ENCODE assay signal across 1 cellular context in genomic region chr7:2353650-2354172, GRCh38.
A peak's percentile ranks its signal among the peaks of the same experiment; 100 is the strongest.
TF ChIP-seq lines count a peak whose summit lies in the region.

No MANE protein-coding gene starts in this region.

TF ChIP-seq in HepG2, 621 proteins besides CTCF, POLR2A, EP300 and RAD21 (continued from another document and continues in another):
- TF ChIP-seq, protein P1, sequence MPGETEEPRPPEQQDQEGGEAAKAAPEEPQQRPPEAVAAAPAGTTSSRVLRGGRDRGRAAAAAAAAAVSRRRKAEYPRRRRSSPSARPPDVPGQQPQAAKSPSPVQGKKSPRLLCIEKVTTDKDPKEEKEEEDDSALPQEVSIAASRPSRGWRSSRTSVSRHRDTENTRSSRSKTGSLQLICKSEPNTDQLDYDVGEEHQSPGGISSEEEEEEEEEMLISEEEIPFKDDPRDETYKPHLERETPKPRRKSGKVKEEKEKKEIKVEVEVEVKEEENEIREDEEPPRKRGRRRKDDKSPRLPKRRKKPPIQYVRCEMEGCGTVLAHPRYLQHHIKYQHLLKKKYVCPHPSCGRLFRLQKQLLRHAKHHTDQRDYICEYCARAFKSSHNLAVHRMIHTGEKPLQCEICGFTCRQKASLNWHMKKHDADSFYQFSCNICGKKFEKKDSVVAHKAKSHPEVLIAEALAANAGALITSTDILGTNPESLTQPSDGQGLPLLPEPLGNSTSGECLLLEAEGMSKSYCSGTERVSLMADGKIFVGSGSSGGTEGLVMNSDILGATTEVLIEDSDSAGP (CRISPR knock-in tag; IDR thresholded peaks at IDR 0.05; ENCODE audit: borderline replicate concordance) = peak; percentile 67; the same call in 1 of the 2 replicates
- TF ChIP-seq ZSCAN9 (CRISPR knock-in tag; IDR thresholded peaks at IDR 0.05; ENCODE audit: borderline replicate concordance) (peak; percentile 49), SP5 (CRISPR knock-in tag; IDR thresholded peaks at IDR 0.05; ENCODE audit: borderline replicate concordance, low read depth) (0 out of 2 replicates have a peak, but pooled peaks have one; percentile 53), U2AF2 (IDR thresholded peaks at IDR 0.05; ENCODE audit: low read depth, low read length) (no peak), ZNF740 (CRISPR knock-in tag; IDR thresholded peaks at IDR 0.05) (peak; percentile 74), LRRFIP1 (CRISPR knock-in tag; conservative IDR thresholded peaks at IDR 0.05) (no peak), DNMT1 (CRISPR knock-in tag; IDR thresholded peaks at IDR 0.05) (no peak), MED1 (CRISPR knock-in tag; IDR thresholded peaks at IDR 0.05) (peak; percentile 54), ZBTB3 (CRISPR knock-in tag; IDR thresholded peaks at IDR 0.05; ENCODE audit: borderline replicate concordance, low read depth) (no peak), MXD3 (CRISPR knock-in tag; IDR thresholded peaks at IDR 0.05) (peak; percentile 96), RAD51 (IDR thresholded peaks at IDR 0.05; ENCODE audit: borderline replicate concordance) (peak; percentile 88), ZNF282 (IDR thresholded peaks at IDR 0.05; ENCODE audit: partially characterized antibody) (no peak), CEBPB (IDR thresholded peaks at IDR 0.05; ENCODE audit: borderline replicate concordance, low read depth, low read length) (no peak), SAFB2 (CRISPR knock-in tag; IDR thresholded peaks at IDR 0.05; ENCODE audit: borderline replicate concordance, low read depth) (no peak), ZFP82 (CRISPR knock-in tag; IDR thresholded peaks at IDR 0.05; ENCODE audit: borderline replicate concordance) (peak; percentile 68; the same call in 1 of the 2 replicates), ZNF709 (CRISPR knock-in tag; IDR thresholded peaks at IDR 0.05) (peak; percentile 84; the same call in 1 of the 2 replicates), TEAD2 (CRISPR knock-in tag; IDR thresholded peaks at IDR 0.05) (peak; percentile 79; the same call in 1 of the 2 replicates), ZNF205 (CRISPR knock-in tag; IDR thresholded peaks at IDR 0.05) (peak; percentile 75), ZNF512B (CRISPR knock-in tag; IDR thresholded peaks at IDR 0.05; ENCODE audit: borderline replicate concordance) (no peak), DNMT3B (CRISPR knock-in tag; conservative IDR thresholded peaks at IDR 0.05) (0 out of 2 replicates have a peak, but pooled peaks have one; percentile 36), SKIL (CRISPR knock-in tag; IDR thresholded peaks at IDR 0.05; ENCODE audit: borderline replicate concordance) (no peak), ZNF703 (CRISPR knock-in tag; IDR thresholded peaks at IDR 0.05; ENCODE audit: borderline replicate concordance) (no peak), TEAD3 (CRISPR knock-in tag; optimal IDR thresholded peaks at IDR 0.05; ENCODE audit: borderline replicate concordance) (peak; percentile 53), BORCS8-MEF2B (CRISPR knock-in tag; IDR thresholded peaks at IDR 0.05) (peak; percentile 90), ZNF546 (CRISPR knock-in tag; conservative IDR thresholded peaks at IDR 0.05) (0 out of 2 replicates have a peak, but pooled peaks have one; percentile 47), TCF7L2 (IDR thresholded peaks at IDR 0.05; ENCODE audit: low read depth, low read length) (no peak), AKAP8 (CRISPR knock-in tag; IDR thresholded peaks at IDR 0.05) (no peak), KDM2A (CRISPR knock-in tag; IDR thresholded peaks at IDR 0.05; ENCODE audit: borderline replicate concordance, low read depth) (peak; percentile 84), ZNF432 (CRISPR knock-in tag; IDR thresholded peaks at IDR 0.05; ENCODE audit: borderline replicate concordance) (0 out of 2 replicates have a peak, but pooled peaks have one; percentile 43), HOXA3 (CRISPR knock-in tag; IDR thresholded peaks at IDR 0.05) (peak; percentile 56; the same call in 1 of the 2 replicates), PPARG (CRISPR knock-in tag; conservative IDR thresholded peaks at IDR 0.05) (0 out of 2 replicates have a peak, but pooled peaks have one; percentile 19), ELF3 (CRISPR knock-in tag; IDR thresholded peaks at IDR 0.05) (peak; percentile 50; the same call in 1 of the 2 replicates)
- TF ChIP-seq, protein P2, sequence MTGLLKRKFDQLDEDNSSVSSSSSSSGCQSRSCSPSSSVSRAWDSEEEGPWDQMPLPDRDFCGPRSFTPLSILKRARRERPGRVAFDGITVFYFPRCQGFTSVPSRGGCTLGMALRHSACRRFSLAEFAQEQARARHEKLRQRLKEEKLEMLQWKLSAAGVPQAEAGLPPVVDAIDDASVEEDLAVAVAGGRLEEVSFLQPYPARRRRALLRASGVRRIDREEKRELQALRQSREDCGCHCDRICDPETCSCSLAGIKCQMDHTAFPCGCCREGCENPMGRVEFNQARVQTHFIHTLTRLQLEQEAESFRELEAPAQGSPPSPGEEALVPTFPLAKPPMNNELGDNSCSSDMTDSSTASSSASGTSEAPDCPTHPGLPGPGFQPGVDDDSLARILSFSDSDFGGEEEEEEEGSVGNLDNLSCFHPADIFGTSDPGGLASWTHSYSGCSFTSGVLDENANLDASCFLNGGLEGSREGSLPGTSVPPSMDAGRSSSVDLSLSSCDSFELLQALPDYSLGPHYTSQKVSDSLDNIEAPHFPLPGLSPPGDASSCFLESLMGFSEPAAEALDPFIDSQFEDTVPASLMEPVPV (CRISPR knock-in tag; IDR thresholded peaks at IDR 0.05) = peak; percentile 90
- TF ChIP-seq, protein P3, sequence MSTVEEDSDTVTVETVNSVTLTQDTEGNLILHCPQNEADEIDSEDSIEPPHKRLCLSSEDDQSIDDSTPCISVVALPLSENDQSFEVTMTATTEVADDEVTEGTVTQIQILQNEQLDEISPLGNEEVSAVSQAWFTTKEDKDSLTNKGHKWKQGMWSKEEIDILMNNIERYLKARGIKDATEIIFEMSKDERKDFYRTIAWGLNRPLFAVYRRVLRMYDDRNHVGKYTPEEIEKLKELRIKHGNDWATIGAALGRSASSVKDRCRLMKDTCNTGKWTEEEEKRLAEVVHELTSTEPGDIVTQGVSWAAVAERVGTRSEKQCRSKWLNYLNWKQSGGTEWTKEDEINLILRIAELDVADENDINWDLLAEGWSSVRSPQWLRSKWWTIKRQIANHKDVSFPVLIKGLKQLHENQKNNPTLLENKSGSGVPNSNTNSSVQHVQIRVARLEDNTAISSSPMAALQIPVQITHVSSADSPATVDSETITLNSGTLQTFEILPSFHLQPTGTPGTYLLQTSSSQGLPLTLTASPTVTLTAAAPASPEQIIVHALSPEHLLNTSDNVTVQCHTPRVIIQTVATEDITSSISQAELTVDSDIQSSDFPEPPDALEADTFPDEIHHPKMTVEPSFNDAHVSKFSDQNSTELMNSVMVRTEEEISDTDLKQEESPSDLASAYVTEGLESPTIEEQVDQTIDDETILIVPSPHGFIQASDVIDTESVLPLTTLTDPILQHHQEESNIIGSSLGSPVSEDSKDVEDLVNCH (CRISPR knock-in tag; IDR thresholded peaks at IDR 0.05) = no peak
- TF ChIP-seq, protein P4, sequence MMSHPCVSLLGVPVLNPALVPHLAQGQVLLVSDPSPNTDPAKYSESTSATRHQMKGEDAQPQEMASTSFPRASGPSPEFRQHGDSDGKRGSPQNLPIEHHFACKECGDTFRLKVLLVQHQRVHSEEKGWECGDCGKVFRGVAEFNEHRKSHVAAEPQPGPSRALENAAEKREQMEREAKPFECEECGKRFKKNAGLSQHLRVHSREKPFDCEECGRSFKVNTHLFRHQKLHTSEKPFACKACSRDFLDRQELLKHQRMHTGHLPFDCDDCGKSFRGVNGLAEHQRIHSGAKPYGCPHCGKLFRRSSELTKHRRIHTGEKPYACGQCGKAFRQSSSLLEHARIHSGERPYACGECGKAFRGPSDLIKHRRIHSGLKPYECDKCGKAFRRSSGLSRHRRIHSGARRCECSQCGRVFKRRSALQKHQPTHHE (CRISPR knock-in tag; IDR thresholded peaks at IDR 0.05; ENCODE audit: borderline replicate concordance) = no peak; the same call in 1 of the 2 replicates
- TF ChIP-seq, protein P5, sequence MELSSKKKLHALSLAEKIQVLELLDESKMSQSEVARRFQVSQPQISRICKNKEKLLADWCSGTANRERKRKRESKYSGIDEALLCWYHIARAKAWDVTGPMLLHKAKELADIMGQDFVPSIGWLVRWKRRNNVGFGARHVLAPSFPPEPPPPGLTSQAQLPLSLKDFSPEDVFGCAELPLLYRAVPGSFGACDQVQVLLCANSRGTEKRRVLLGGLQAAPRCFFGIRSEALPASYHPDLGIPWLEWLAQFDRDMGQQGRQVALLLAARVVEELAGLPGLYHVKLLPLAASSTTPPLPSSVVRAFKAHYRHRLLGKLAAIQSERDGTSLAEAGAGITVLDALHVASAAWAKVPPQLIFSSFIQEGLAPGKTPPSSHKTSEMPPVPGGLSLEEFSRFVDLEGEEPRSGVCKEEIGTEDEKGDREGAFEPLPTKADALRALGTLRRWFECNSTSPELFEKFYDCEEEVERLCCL (CRISPR knock-in tag; IDR thresholded peaks at IDR 0.05; ENCODE audit: borderline replicate concordance) = peak; percentile 90
- TF ChIP-seq, protein P6, sequence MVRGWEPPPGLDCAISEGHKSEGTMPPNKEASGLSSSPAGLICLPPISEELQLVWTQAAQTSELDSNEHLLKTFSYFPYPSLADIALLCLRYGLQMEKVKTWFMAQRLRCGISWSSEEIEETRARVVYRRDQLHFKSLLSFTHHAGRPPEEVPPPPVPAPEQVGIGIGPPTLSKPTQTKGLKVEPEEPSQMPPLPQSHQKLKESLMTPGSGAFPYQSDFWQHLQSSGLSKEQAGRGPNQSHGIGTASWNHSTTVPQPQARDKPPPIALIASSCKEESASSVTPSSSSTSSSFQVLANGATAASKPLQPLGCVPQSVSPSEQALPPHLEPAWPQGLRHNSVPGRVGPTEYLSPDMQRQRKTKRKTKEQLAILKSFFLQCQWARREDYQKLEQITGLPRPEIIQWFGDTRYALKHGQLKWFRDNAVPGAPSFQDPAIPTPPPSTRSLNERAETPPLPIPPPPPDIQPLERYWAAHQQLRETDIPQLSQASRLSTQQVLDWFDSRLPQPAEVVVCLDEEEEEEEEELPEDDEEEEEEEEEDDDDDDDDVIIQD (CRISPR knock-in tag; IDR thresholded peaks at IDR 0.05; ENCODE audit: low read depth) = no peak
- TF ChIP-seq, protein P7, sequence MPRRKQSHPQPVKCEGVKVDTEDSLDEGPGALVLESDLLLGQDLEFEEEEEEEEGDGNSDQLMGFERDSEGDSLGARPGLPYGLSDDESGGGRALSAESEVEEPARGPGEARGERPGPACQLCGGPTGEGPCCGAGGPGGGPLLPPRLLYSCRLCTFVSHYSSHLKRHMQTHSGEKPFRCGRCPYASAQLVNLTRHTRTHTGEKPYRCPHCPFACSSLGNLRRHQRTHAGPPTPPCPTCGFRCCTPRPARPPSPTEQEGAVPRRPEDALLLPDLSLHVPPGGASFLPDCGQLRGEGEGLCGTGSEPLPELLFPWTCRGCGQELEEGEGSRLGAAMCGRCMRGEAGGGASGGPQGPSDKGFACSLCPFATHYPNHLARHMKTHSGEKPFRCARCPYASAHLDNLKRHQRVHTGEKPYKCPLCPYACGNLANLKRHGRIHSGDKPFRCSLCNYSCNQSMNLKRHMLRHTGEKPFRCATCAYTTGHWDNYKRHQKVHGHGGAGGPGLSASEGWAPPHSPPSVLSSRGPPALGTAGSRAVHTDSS (CRISPR knock-in tag; conservative IDR thresholded peaks at IDR 0.05) = no peak
